1 cellular context compared by ENCODE assay signal in genomic region chr1:170696591-170697337, GRCh38.
TF ChIP-seq lines count a peak whose summit lies in the region.

No MANE protein-coding gene starts in this region.

TF ChIP-seq in SK-N-SH, 30 proteins besides CTCF, POLR2A, EP300 and RAD21 (continued from another document):
- TF ChIP-seq FOXJ3 (CRISPR knock-in tag; IDR thresholded peaks at IDR 0.05) (no peak), RXRA (IDR thresholded peaks at IDR 0.05; ENCODE audit: borderline replicate concordance, low read depth) (no peak), CHD2 (IDR thresholded peaks at IDR 0.05; ENCODE audit: low read length, partially characterized antibody) (no peak), MXI1 (IDR thresholded peaks at IDR 0.05; ENCODE audit: low read depth, low read length) (no peak)
